In the genomic region with DNA sequence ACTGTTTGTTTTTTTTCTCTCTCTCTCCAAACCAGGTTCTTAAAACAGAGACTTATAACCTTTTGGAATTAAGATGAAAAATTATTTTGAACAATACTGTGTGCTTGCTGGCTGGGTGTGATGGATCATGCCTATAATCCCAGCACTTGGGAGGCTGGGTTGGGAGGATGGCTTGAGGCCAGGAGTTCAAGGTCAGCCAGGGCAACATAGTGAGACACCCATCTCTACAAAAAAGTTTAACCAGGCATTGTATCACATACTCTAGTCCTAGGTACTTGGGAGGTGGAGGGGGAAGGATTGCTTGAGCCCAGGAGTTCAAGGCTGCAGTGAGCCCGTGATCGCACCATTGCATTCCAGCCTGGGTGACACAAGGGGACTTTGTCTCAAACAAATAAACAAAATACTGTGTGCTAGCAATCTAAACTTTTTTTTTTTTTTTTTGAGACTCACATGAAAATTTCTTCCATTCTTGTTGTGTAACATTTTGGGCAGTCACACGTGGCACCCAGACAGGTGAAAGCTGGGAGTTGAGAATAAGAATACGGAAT, we compare ENCODE assay signal across 4 cellular contexts.
"Had no signal": no experiment of that assay in that cellular context is flagged by ENCODE, and none has a peak within 500 bp of the region (broad histone marks: within the 10 kb centered on the region; RNA-seq: fewer than 3 reads in every experiment).

No MANE protein-coding gene starts in this region.

- H3K4me3 ChIP-seq: GM23338 had no signal

- ATAC-seq: GM23338 had no signal

- DNase-seq: H9, HCEC 1CT, KBM-7 had no signal
